In genomic region chr3:132615911-132616310, GRCh38 we compare ENCODE assay signal across 26 cellular contexts. TPM values are rescaled to one million over a fixed set of nuclear protein-coding genes. Genes with fewer than 3 reads are reported as not detected.
"Had no signal": no experiment of that assay in that cellular context is flagged by ENCODE, and none has a peak within 500 bp of the region (broad histone marks: within the 10 kb centered on the region; RNA-seq: fewer than 3 reads in every experiment).

No MANE protein-coding gene starts in this region.

- H3K27me3 ChIP-seq: dorsolateral prefrontal cortex, esophagus muscularis mucosa, hepatocyte, right lobe of liver, spleen, testis, tibial nerve, upper lobe of right lung, vagina had no signal

- H3K4me2 ChIP-seq: hepatocyte had no signal

- DNase-seq: cortex of kidney; dorsolateral prefrontal cortex; effector CD8-positive, alpha-beta T cell; foreskin melanocyte; head of caudate nucleus; kidney; left cardiac atrium; left ventricle myocardium inferior; lower lobe of right lung; mesenchymal stem cell; midbrain; naive B cell; psoas muscle; retina; right lobe of liver; spleen; stimulated activated CD4-positive, alpha-beta T cell treated with anti-CD3 and anti-CD28 coated beads, Interleukin-2, amount 100 ng/mL, for 24 hours; stimulated activated CD4-positive, alpha-beta T cell treated with anti-CD3 and anti-CD28 coated beads, Interleukin-4, amount 100 ng/mL, for 4 hours; stimulated activated naive B cell treated with anti-CD40 and anti-IgM and Interleukin-4, amounts not matched to agents 10 μg/mL and 1 μg/mL and 100 μg/mL, for 72 hours; stimulated activated naive CD8-positive, alpha-beta T cell treated with anti-CD3 and anti-CD28 coated beads, Interleukin-15, amount 100 ng/mL, for 72 hours; testis; upper lobe of right lung had no signal

- H3K79me2 ChIP-seq: hepatocyte had no signal

- ATAC-seq: left cardiac atrium; lower lobe of right lung; psoas muscle; right lobe of liver; stimulated activated naive B cell treated with anti-CD40 and anti-IgM and Interleukin-4, amounts not matched to agents 10 μg/mL and 1 μg/mL and 100 μg/mL, for 72 hours; stimulated activated naive CD8-positive, alpha-beta T cell treated with anti-CD3 and anti-CD28 coated beads, Interleukin-15, amount 100 ng/mL, for 72 hours; upper lobe of right lung had no signal

- H3K4me3 ChIP-seq: dorsolateral prefrontal cortex, esophagus muscularis mucosa, hepatocyte, left ventricle myocardium inferior, lower lobe of right lung, psoas muscle, right lobe of liver, spleen, testis, tibial nerve, upper lobe of right lung, vagina had no signal

- H2AFZ ChIP-seq: hepatocyte had no signal

- H3K4me1 ChIP-seq: lower lobe of right lung, psoas muscle, right lobe of liver, spleen, testis, tibial nerve, upper lobe of right lung, vagina had no signal

- H3K27ac ChIP-seq: dorsolateral prefrontal cortex, esophagus muscularis mucosa, hepatocyte, left ventricle myocardium inferior, lower lobe of right lung, psoas muscle, right lobe of liver, spleen, testis, tibial nerve, upper lobe of right lung, vagina had no signal

RNA-seq across cellular contexts. Expression of gene ACKR4, which starts 18.8 kb away (rescaled TPM):
- total RNA-seq: vagina had no signal
